Comparison of ENCODE assay signal across 32 cellular contexts in genomic region chr4:78482281-78482680, GRCh38.
"Had no signal": no experiment of that assay in that cellular context is flagged by ENCODE, and none has a peak within 500 bp of the region (broad histone marks: within the 10 kb centered on the region; RNA-seq: fewer than 3 reads in every experiment).

No MANE protein-coding gene starts in this region.

- H3K9me3 ChIP-seq: heart left ventricle, pancreas, prostate gland had no signal

- H3K4me1 Mint-ChIP-seq: activated T-helper 17 cell treated with anti-CD3 and anti-CD28 coated beads, Interleukin-2, amount 50 U/mL, for 72 hours; immature natural killer cell; memory B cell; naive thymus-derived CD8-positive, alpha-beta T cell; neural crest cell; stimulated activated memory B cell treated with anti-CD40 and anti-IgM and Interleukin-4, amounts not matched to agents 10 μg/mL and 1 μg/mL and 100 μg/mL, for 72 hours; stimulated activated naive CD8-positive, alpha-beta T cell treated with anti-CD3 and anti-CD28 coated beads, Interleukin-15, amount 100 ng/mL, for 72 hours; WTC11 had no signal

- H3K27ac Mint-ChIP-seq: activated CD8-positive, alpha-beta T cell treated with anti-CD3 and anti-CD28 coated beads for 36 hours; activated T-helper 17 cell treated with anti-CD3 and anti-CD28 coated beads, Interleukin-2, amount 50 U/mL, for 72 hours; immature natural killer cell; memory B cell; naive thymus-derived CD8-positive, alpha-beta T cell; stimulated activated memory B cell treated with anti-CD40 and anti-IgM and Interleukin-4, amounts not matched to agents 10 μg/mL and 1 μg/mL and 100 μg/mL, for 72 hours; stimulated activated naive CD8-positive, alpha-beta T cell treated with anti-CD3 and anti-CD28 coated beads, Interleukin-15, amount 100 ng/mL, for 72 hours; WTC11 had no signal

- DNase-seq: activated CD4-positive, alpha-beta T cell treated with anti-CD3 and anti-CD28 coated beads for 1 hour; activated CD4-positive, alpha-beta T cell treated with anti-CD3 and anti-CD28 coated beads, Interleukin-2, amount 50 U/mL, for 1 hour; activated CD8-positive, alpha-beta T cell treated with anti-CD3 and anti-CD28 coated beads for 36 hours; activated gamma-delta T cell treated with Interleukin-2 at 50 U/mL for 16 hours; activated naive CD4-positive, alpha-beta T cell treated with anti-CD3 and anti-CD28 coated beads, Interleukin-2, amount 50 U/mL, for 16 hours; activated T-cell treated with anti-CD3 and anti-CD28 coated beads, Interleukin-2, amount 50 U/mL, for 4 hours; amygdala; central memory CD4-positive, alpha-beta T cell; foreskin keratinocyte; heart left ventricle; hypothalamus; immature natural killer cell; kidney; midbrain; naive thymus-derived CD8-positive, alpha-beta T cell; nucleus accumbens; pancreas; retina; small intestine; stimulated activated CD4-positive, alpha-beta T cell treated with anti-CD3 and anti-CD28 coated beads, Interleukin-4, amount 100 ng/mL, for 4 hours; stimulated activated CD8-positive, alpha-beta memory T cell treated with anti-CD3 and anti-CD28 coated beads, Interleukin-4, amount 100 ng/mL, for 48 hours; stimulated activated naive CD8-positive, alpha-beta T cell treated with anti-CD3 and anti-CD28 coated beads, Interleukin-15, amount 100 ng/mL, for 72 hours; substantia nigra; T1000 had no signal

- H3K27me3 ChIP-seq: foreskin keratinocyte, heart left ventricle, pancreas had no signal

- ATAC-seq: activated CD8-positive, alpha-beta T cell treated with anti-CD3 and anti-CD28 coated beads for 36 hours; activated T-cell treated with anti-CD3 and anti-CD28 coated beads, Interleukin-2, amount 50 U/mL, for 4 hours; activated T-helper 17 cell treated with anti-CD3 and anti-CD28 coated beads, Interleukin-2, amount 50 U/mL, for 72 hours; esophagus mucosa; foreskin keratinocyte; heart left ventricle; naive thymus-derived CD8-positive, alpha-beta T cell; pancreas; sciatic nerve; stimulated activated memory B cell treated with anti-CD40 and anti-IgM and Interleukin-4, amounts not matched to agents 10 μg/mL and 1 μg/mL and 100 μg/mL, for 72 hours; stimulated activated naive CD8-positive, alpha-beta T cell treated with anti-CD3 and anti-CD28 coated beads, Interleukin-15, amount 100 ng/mL, for 72 hours; WTC11 had no signal

- H3K4me3 Mint-ChIP-seq: activated CD8-positive, alpha-beta T cell treated with anti-CD3 and anti-CD28 coated beads for 36 hours; activated T-cell treated with anti-CD3 and anti-CD28 coated beads, Interleukin-2, amount 50 U/mL, for 4 hours; activated T-helper 17 cell treated with anti-CD3 and anti-CD28 coated beads, Interleukin-2, amount 50 U/mL, for 72 hours; immature natural killer cell; memory B cell; naive thymus-derived CD8-positive, alpha-beta T cell; neural crest cell; stimulated activated memory B cell treated with anti-CD40 and anti-IgM and Interleukin-4, amounts not matched to agents 10 μg/mL and 1 μg/mL and 100 μg/mL, for 72 hours; stimulated activated naive CD8-positive, alpha-beta T cell treated with anti-CD3 and anti-CD28 coated beads, Interleukin-15, amount 100 ng/mL, for 72 hours; WTC11 had no signal

- H3K27me3 Mint-ChIP-seq: stimulated activated naive CD8-positive, alpha-beta T cell treated with anti-CD3 and anti-CD28 coated beads, Interleukin-15, amount 100 ng/mL, for 72 hours had no signal

- H3K27ac ChIP-seq: foreskin keratinocyte, heart left ventricle, pancreas, prostate gland had no signal

- H3K36me3 ChIP-seq: heart left ventricle, pancreas, prostate gland had no signal

- H3K4me1 ChIP-seq: heart left ventricle, pancreas, prostate gland had no signal

- H3K9me3 Mint-ChIP-seq: activated CD8-positive, alpha-beta T cell treated with anti-CD3 and anti-CD28 coated beads for 36 hours; activated T-cell treated with anti-CD3 and anti-CD28 coated beads, Interleukin-2, amount 50 U/mL, for 4 hours; activated T-helper 17 cell treated with anti-CD3 and anti-CD28 coated beads, Interleukin-2, amount 50 U/mL, for 72 hours; immature natural killer cell; memory B cell; naive thymus-derived CD8-positive, alpha-beta T cell; neural crest cell; stimulated activated memory B cell treated with anti-CD40 and anti-IgM and Interleukin-4, amounts not matched to agents 10 μg/mL and 1 μg/mL and 100 μg/mL, for 72 hours; stimulated activated naive CD8-positive, alpha-beta T cell treated with anti-CD3 and anti-CD28 coated beads, Interleukin-15, amount 100 ng/mL, for 72 hours; WTC11 had no signal

- H3K4me3 ChIP-seq: heart left ventricle, pancreas, prostate gland had no signal

- H3K36me3 Mint-ChIP-seq: immature natural killer cell; memory B cell; naive thymus-derived CD8-positive, alpha-beta T cell; stimulated activated memory B cell treated with anti-CD40 and anti-IgM and Interleukin-4, amounts not matched to agents 10 μg/mL and 1 μg/mL and 100 μg/mL, for 72 hours had no signal
